In genomic region chr19:3608079-3608641, GRCh38 we compare ENCODE assay signal across 8 cellular contexts. TPM values are rescaled to one million over a fixed set of nuclear protein-coding genes. Genes with fewer than 3 reads are reported as not detected.
DNase-seq lines count a peak whose midpoint lies in the region; ATAC-seq and TF ChIP-seq lines count a peak whose summit lies in the region.
"Had no signal": no experiment of that assay in that cellular context is flagged by ENCODE, and none has a peak within 500 bp of the region (broad histone marks: within the 10 kb centered on the region; RNA-seq: fewer than 3 reads in every experiment).

No MANE protein-coding gene starts in this region.

- ATAC-seq in activated B cell treated with CpG ODN at 0.5 μM for 24 hours (ENCODE audit: low read depth) = no peak
- no peak for ATAC-seq in natural killer cell
- no peak for ATAC-seq in activated CD4-positive, alpha-beta T cell treated with anti-CD3 and anti-CD28 coated beads for 36 hours

- H3K27ac ChIP-seq in GM23248 = no peak overlapping the region
- no peak overlapping the region for H3K27ac ChIP-seq in RWPE1

- H3K9me2 ChIP-seq in GM23248 (ENCODE audit: insufficient read depth) = no peaks in the 10 kb centered on the region

- 98% methylated on average over 3 of the region's 3 CpGs for WGBS in GM23248 (ENCODE audit: low coverage in 1 of 2, low lambda C conversion rate in 2 of 2, missing lambda C conversion rate in 2 of 2), 2 experiments

- POLR2A ChIA-PET in activated B cell treated with CpG ODN at 0.5 μM for 24 hours (lab: Charles Lee) (interaction anchor here (0.6 to 1.1 kb wide), 3 partner anchors 17 to 427 kb away, joined by 3 to 4 read pairs (median 3); no protein-coding TSS in a partner anchor), RWPE1 (lab: Yijun Ruan, JAX; ENCODE audit: low non-redundant PET) (interaction anchor here (0.6 kb wide), 1 partner anchor 70 kb away, joined by 4 read pairs; no protein-coding TSS in a partner anchor)
- POLR2A ChIA-PET in activated CD4-positive, alpha-beta T cell treated with anti-CD3 and anti-CD28 coated beads for 36 hours (lab: Charles Lee) = interaction anchor here (0.6 kb wide), 1 partner anchor 725 kb away, joined by 3 read pairs; no protein-coding TSS in a partner anchor

- H3K36me3 Mint-ChIP-seq in activated B cell treated with CpG ODN at 0.5 μM for 24 hours (ENCODE audit: low read depth) (peaks cover 17% of the 10 kb centered on the region), natural killer cell (no peaks in the 10 kb centered on the region)
- peaks cover 7% of the 10 kb centered on the region for H3K36me3 Mint-ChIP-seq in activated CD4-positive, alpha-beta T cell treated with anti-CD3 and anti-CD28 coated beads for 36 hours (ENCODE audit: low read depth)

- H4K20me1 ChIP-seq in GM23248 (ENCODE audit: insufficient read depth) = no peaks in the 10 kb centered on the region

- no peaks in the 10 kb centered on the region for H3K9me3 Mint-ChIP-seq in activated B cell treated with CpG ODN at 0.5 μM for 24 hours
- no peaks in the 10 kb centered on the region for H3K9me3 Mint-ChIP-seq in natural killer cell
- H3K9me3 Mint-ChIP-seq in activated CD4-positive, alpha-beta T cell treated with anti-CD3 and anti-CD28 coated beads for 36 hours (ENCODE audit: low read depth) = no peaks in the 10 kb centered on the region

- H3K4me2 ChIP-seq in GM23248 (ENCODE audit: unreplicated experiment) = peak overlapping the region; percentile 68

- no peaks in the 10 kb centered on the region for H3K4me1 ChIP-seq in GM23248 (ENCODE audit: insufficient read depth)

- no peak overlapping the region for H3K9ac ChIP-seq in GM23248

- H3K27me3 Mint-ChIP-seq in activated B cell treated with CpG ODN at 0.5 μM for 24 hours = peaks cover 1% of the 10 kb centered on the region
- H3K27me3 Mint-ChIP-seq in natural killer cell (ENCODE audit: low read depth in 2 of 2) = no peaks in the 10 kb centered on the region
- H3K27me3 Mint-ChIP-seq in activated CD4-positive, alpha-beta T cell treated with anti-CD3 and anti-CD28 coated beads for 36 hours = peaks cover 2% of the 10 kb centered on the region

- intact Hi-C loops in activated B cell treated with CpG ODN at 0.5 μM for 24 hours (cut with micrococcal nuclease) = loop anchor here (5.0 kb wide), 1 partner anchor 51 kb away; the partner anchor contains the start of gene MFSD12
- intact Hi-C loops in natural killer cell (cut with micrococcal nuclease) = no loop called here
- intact Hi-C loops in activated CD4-positive, alpha-beta T cell treated with anti-CD3 and anti-CD28 coated beads for 36 hours (cut with DNase I, micrococcal nuclease) = no loop called here

- TF ChIP-seq CTCF in activated B cell treated with CpG ODN at 0.5 μM for 24 hours (IDR thresholded peaks at IDR 0.05) = no peak
- TF ChIP-seq CTCF in natural killer cell (IDR thresholded peaks at IDR 0.05) = no peak
- TF ChIP-seq CTCF in RWPE1 (conservative IDR thresholded peaks at IDR 0.05; ENCODE audit: low read depth) = no peak

- H3K4me1 Mint-ChIP-seq in activated B cell treated with CpG ODN at 0.5 μM for 24 hours (peaks cover 18% of the 10 kb centered on the region), natural killer cell (peaks cover 7 to 21% of the 10 kb centered on the region in 2 donors)
- H3K4me1 Mint-ChIP-seq in activated CD4-positive, alpha-beta T cell treated with anti-CD3 and anti-CD28 coated beads for 36 hours = peaks cover 2% of the 10 kb centered on the region

- no peak overlapping the region for H3K4me3 ChIP-seq in GM23248

- in situ Hi-C loops in GM23248 (cut with MboI) = loop anchor here (25.0 kb wide), 1 partner anchor 296 kb away; no protein-coding TSS in a partner anchor

- H3K27ac Mint-ChIP-seq in activated B cell treated with CpG ODN at 0.5 μM for 24 hours (no peak overlapping the region), natural killer cell (peak overlapping the region in 1 of 2 donors; percentile 42)
- no peak overlapping the region for H3K27ac Mint-ChIP-seq in activated CD4-positive, alpha-beta T cell treated with anti-CD3 and anti-CD28 coated beads for 36 hours

- CTCF ChIA-PET in activated B cell treated with CpG ODN at 0.5 μM for 24 hours (lab: Charles Lee) (interaction anchor here (1.2 to 1.6 kb wide), 2 partner anchors 15 to 63 kb away, joined by 3 to 4 read pairs; no protein-coding TSS in a partner anchor), RWPE1 (lab: Yijun Ruan, JAX) (interaction anchor here (0.6 kb wide), 1 partner anchor 303 kb away, joined by 3 read pairs; no protein-coding TSS in a partner anchor)
- CTCF ChIA-PET in activated CD4-positive, alpha-beta T cell treated with anti-CD3 and anti-CD28 coated beads for 36 hours (lab: Charles Lee) = interaction anchor here (0.8 to 1.7 kb wide), 5 partner anchors 11 to 25 kb away, joined by 3 to 6 read pairs (median 3); partner anchors contain the start of gene GIPC3

- no peaks in the 10 kb centered on the region for H3K27me3 ChIP-seq in GM23248 (replicated peaks; ENCODE audit: insufficient read depth)

- no peaks in the 10 kb centered on the region; the same call in 1 of the 2 replicates for H3F3A ChIP-seq in GM23248 (ENCODE audit: insufficient read depth)

- DNase-seq in GM23248 = no peak
- DNase-seq in activated B cell treated with CpG ODN at 0.5 μM for 24 hours = no peak
- no peak for DNase-seq in natural killer cell
- no peak for DNase-seq in activated CD4-positive, alpha-beta T cell treated with anti-CD3 and anti-CD28 coated beads for 36 hours
- DNase-seq in RWPE1 (ENCODE audit: low spot score) = no peak
- DNase-seq in SKM-1 treated with dmso at 0.1 percent for 144 hours (lab: John Stamatoyannopoulos, UW; ENCODE audit: unreplicated experiment) = no peak
- DNase-seq: activated CD4-positive, alpha-beta T cell treated with anti-CD3 and anti-CD28 coated beads for 48 hours; dorsolateral prefrontal cortex had no signal

- no peaks in the 10 kb centered on the region for H3K79me2 ChIP-seq in GM23248 (ENCODE audit: insufficient read depth)

- H3K36me3 ChIP-seq in GM23248 (ENCODE audit: low read depth) = no peaks in the 10 kb centered on the region

- no peak overlapping the region for H2AFZ ChIP-seq in GM23248

- H3K4me3 Mint-ChIP-seq in activated B cell treated with CpG ODN at 0.5 μM for 24 hours (peak overlapping the region; percentile 42), natural killer cell (peak overlapping the region; percentile 71)
- no peak overlapping the region for H3K4me3 Mint-ChIP-seq in activated CD4-positive, alpha-beta T cell treated with anti-CD3 and anti-CD28 coated beads for 36 hours

- no peaks in the 10 kb centered on the region for H3K9me3 ChIP-seq in GM23248 (ENCODE audit: low read depth)

RNA-seq across cellular contexts. Expression of gene TBXA2R, which starts 1.5 kb away (rescaled TPM):
- 0.76 TPM in 1 of 2 replicates, not detected in the other for total RNA-seq in GM23248 (2014; rRNA removed; shearing (Covaris generic))
- polyA plus RNA-seq in GM23248 (2016; fragmentation: Nextera tagmentation; extraction: Ambion mirVana) = 1.9 and 2.6 TPM in 2 replicates
- total RNA-seq in activated B cell treated with CpG ODN at 0.5 μM for 24 hours (0.39 and 0.47 TPM in 2 replicates), natural killer cell (1 to 10 TPM; 1.4 to 2.1 (median 2.1) TPM)
- under 1 TPM; 0.64 to 0.72 TPM for total RNA-seq in activated CD4-positive, alpha-beta T cell treated with anti-CD3 and anti-CD28 coated beads for 36 hours

RNA-seq across cellular contexts. Expression of gene CACTIN, which starts 18.4 kb away (rescaled TPM):
- 29.1 and 39.0 TPM in 2 replicates for total RNA-seq in GM23248 (2014; rRNA removed; shearing (Covaris generic))
- 6.9 and 8.7 TPM in 2 replicates for polyA plus RNA-seq in GM23248 (2016; fragmentation: Nextera tagmentation; extraction: Ambion mirVana)
- total RNA-seq in activated B cell treated with CpG ODN at 0.5 μM for 24 hours (45.3 and 48.1 TPM in 2 replicates), natural killer cell (10 to 100 TPM; 33.6 to 42.2 (median 40.8) TPM)
- total RNA-seq in activated CD4-positive, alpha-beta T cell treated with anti-CD3 and anti-CD28 coated beads for 36 hours = 10 to 100 TPM; 28.0 to 33.6 TPM

RNA-seq across cellular contexts. Expression of gene GIPC3, which starts 22.9 kb away (rescaled TPM):
- total RNA-seq in GM23248 (2014; rRNA removed; shearing (Covaris generic)) = 0.13 TPM in 1 of 2 replicates, not detected in the other
- 0.06 TPM in 1 of 2 replicates, not detected in the other for polyA plus RNA-seq in GM23248 (2016; fragmentation: Nextera tagmentation; extraction: Ambion mirVana)
- total RNA-seq in activated B cell treated with CpG ODN at 0.5 μM for 24 hours (0.24 and 0.29 TPM in 2 replicates), natural killer cell (under 1 TPM; 0.28 to 0.66 (median 0.56) TPM)
- total RNA-seq in activated CD4-positive, alpha-beta T cell treated with anti-CD3 and anti-CD28 coated beads for 36 hours = under 1 TPM; 0.48 to 0.51 TPM

RNA-seq across cellular contexts. Expression of gene HMG20B, which starts 35.4 kb away (rescaled TPM):
- total RNA-seq in GM23248 (2014; rRNA removed; shearing (Covaris generic)) = 105 and 112 TPM in 2 replicates
- polyA plus RNA-seq in GM23248 (2016; fragmentation: Nextera tagmentation; extraction: Ambion mirVana) = 83.9 and 87.7 TPM in 2 replicates
- total RNA-seq in activated B cell treated with CpG ODN at 0.5 μM for 24 hours (46.0 and 51.0 TPM in 2 replicates), natural killer cell (10 to 100 TPM; 45.8 to 57.5 (median 52.1) TPM)
- total RNA-seq in activated CD4-positive, alpha-beta T cell treated with anti-CD3 and anti-CD28 coated beads for 36 hours = 10 to 100 TPM; 59.5 to 62.5 TPM

RNA-seq across cellular contexts. Expression of gene MFSD12, which starts 50.8 kb away (rescaled TPM):
- total RNA-seq in GM23248 (2014; rRNA removed; shearing (Covaris generic)) = 67.9 and 73.9 TPM in 2 replicates
- polyA plus RNA-seq in GM23248 (2016; fragmentation: Nextera tagmentation; extraction: Ambion mirVana) = 23.0 and 23.1 TPM in 2 replicates
- total RNA-seq in activated B cell treated with CpG ODN at 0.5 μM for 24 hours (59.2 and 76.9 TPM in 2 replicates), natural killer cell (10 to 100 TPM; 29.8 to 34.5 (median 33.6) TPM)
- total RNA-seq in activated CD4-positive, alpha-beta T cell treated with anti-CD3 and anti-CD28 coated beads for 36 hours = 10 to 100 TPM; 44.7 to 46.7 TPM
